In genomic region chr5:127040779-127041520, GRCh38 we compare ENCODE assay signal across 1 cellular context.
TF ChIP-seq lines count a peak whose summit lies in the region.

No MANE protein-coding gene starts in this region.

TF ChIP-seq in K562, 482 proteins besides CTCF, POLR2A, EP300 and RAD21 (continued from another document):
- TF ChIP-seq KAT7 (CRISPR knock-in tag; IDR thresholded peaks at IDR 0.05; ENCODE audit: borderline replicate concordance): 0 out of 2 replicates have a peak, but pooled peaks have one; percentile 34
- no peak for TF ChIP-seq LCOR (CRISPR knock-in tag; IDR thresholded peaks at IDR 0.05)
- no peak for TF ChIP-seq HDAC6 (IDR thresholded peaks at IDR 0.05; ENCODE audit: low read depth, low read length)
- peak; percentile 52 for TF ChIP-seq CBFA2T2 (conservative IDR thresholded peaks at IDR 0.05)
- TF ChIP-seq, protein P1, sequence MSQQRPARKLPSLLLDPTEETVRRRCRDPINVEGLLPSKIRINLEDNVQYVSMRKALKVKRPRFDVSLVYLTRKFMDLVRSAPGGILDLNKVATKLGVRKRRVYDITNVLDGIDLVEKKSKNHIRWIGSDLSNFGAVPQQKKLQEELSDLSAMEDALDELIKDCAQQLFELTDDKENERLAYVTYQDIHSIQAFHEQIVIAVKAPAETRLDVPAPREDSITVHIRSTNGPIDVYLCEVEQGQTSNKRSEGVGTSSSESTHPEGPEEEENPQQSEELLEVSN (IDR thresholded peaks at IDR 0.05; ENCODE audit: borderline replicate concordance in 1 of 2, extremely low read depth in 1 of 2, insufficient read depth in 1 of 2, insufficient read length in 1 of 2, low read depth in 1 of 2, low read length in 1 of 2, poor library complexity in 1 of 2, severe bottlenecking in 1 of 2): no peak
- no peak for TF ChIP-seq ZBTB1 (CRISPR knock-in tag; IDR thresholded peaks at IDR 0.05; ENCODE audit: borderline replicate concordance, low read depth)
- TF ChIP-seq, protein P2, sequence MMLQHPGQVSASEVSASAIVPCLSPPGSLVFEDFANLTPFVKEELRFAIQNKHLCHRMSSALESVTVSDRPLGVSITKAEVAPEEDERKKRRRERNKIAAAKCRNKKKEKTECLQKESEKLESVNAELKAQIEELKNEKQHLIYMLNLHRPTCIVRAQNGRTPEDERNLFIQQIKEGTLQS (IDR thresholded peaks at IDR 0.05): peak; percentile 23; the same call in 1 of the 2 replicates
- TF ChIP-seq, protein P2 (CRISPR knock-in tag; conservative IDR thresholded peaks at IDR 0.05): no peak
- peak; percentile 17 for TF ChIP-seq PRDM10 (IDR thresholded peaks at IDR 0.05; ENCODE audit: partially characterized antibody)
- peak; percentile 17; the same call in 1 of the 2 replicates for TF ChIP-seq RFX1 (IDR thresholded peaks at IDR 0.05)
- TF ChIP-seq GATAD2B (IDR thresholded peaks at IDR 0.05; ENCODE audit: borderline replicate concordance): no peak
- no peak for TF ChIP-seq KDM1A (IDR thresholded peaks at IDR 0.05)
- TF ChIP-seq SETDB1 (IDR thresholded peaks at IDR 0.05; ENCODE audit: low read length): no peak
- peak; percentile 61; the same call in 1 of the 2 replicates for TF ChIP-seq EGR1 (conservative IDR thresholded peaks at IDR 0.05)
- peak; percentile 61 for TF ChIP-seq CBFA2T3 (IDR thresholded peaks at IDR 0.05)
- TF ChIP-seq ZNF398 (CRISPR knock-in tag; IDR thresholded peaks at IDR 0.05): no peak
- TF ChIP-seq MBD2 (IDR thresholded peaks at IDR 0.05; ENCODE audit: borderline replicate concordance, low read depth): no peak
- peak; percentile 36 for TF ChIP-seq TCF3 (CRISPR knock-in tag; IDR thresholded peaks at IDR 0.05)
- no peak for TF ChIP-seq NR1H2 (CRISPR knock-in tag; IDR thresholded peaks at IDR 0.05)
- TF ChIP-seq XRCC3 (IDR thresholded peaks at IDR 0.05): no peak
- 0 out of 2 replicates have a peak, but pooled peaks have one; percentile 21 for TF ChIP-seq ZNF239 (CRISPR knock-in tag; IDR thresholded peaks at IDR 0.05)
- TF ChIP-seq, protein P3, sequence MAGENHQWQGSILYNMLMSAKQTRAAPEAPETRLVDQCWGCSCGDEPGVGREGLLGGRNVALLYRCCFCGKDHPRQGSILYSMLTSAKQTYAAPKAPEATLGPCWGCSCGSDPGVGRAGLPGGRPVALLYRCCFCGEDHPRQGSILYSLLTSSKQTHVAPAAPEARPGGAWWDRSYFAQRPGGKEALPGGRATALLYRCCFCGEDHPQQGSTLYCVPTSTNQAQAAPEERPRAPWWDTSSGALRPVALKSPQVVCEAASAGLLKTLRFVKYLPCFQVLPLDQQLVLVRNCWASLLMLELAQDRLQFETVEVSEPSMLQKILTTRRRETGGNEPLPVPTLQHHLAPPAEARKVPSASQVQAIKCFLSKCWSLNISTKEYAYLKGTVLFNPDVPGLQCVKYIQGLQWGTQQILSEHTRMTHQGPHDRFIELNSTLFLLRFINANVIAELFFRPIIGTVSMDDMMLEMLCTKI (IDR thresholded peaks at IDR 0.05; ENCODE audit: partially characterized antibody): no peak
- 0 out of 2 replicates have a peak, but pooled peaks have one; percentile 24 for TF ChIP-seq TEAD4 (IDR thresholded peaks at IDR 0.05; ENCODE audit: low read length)
- no peak for TF ChIP-seq TEAD4 (CRISPR knock-in tag; IDR thresholded peaks at IDR 0.05; ENCODE audit: borderline replicate concordance)
- TF ChIP-seq E2F3 (CRISPR knock-in tag; IDR thresholded peaks at IDR 0.05): no peak
